17 cellular contexts compared by ENCODE assay signal in genomic region chr16:8806272-8806983, GRCh38.
"Had no signal": no experiment of that assay in that cellular context is flagged by ENCODE, and none has a peak within 500 bp of the region (broad histone marks: within the 10 kb centered on the region; RNA-seq: fewer than 3 reads in every experiment).

No MANE protein-coding gene starts in this region.

- H3K9me3 ChIP-seq: adrenal gland, gastrocnemius medialis, heart left ventricle, psoas muscle, thoracic aorta had no signal

- H3K4me1 ChIP-seq: adrenal gland, gastrocnemius medialis, psoas muscle had no signal

- H3K4me3 Mint-ChIP-seq: activated T-helper 17 cell treated with anti-CD3 and anti-CD28 coated beads, Interleukin-2, amount 50 U/mL, for 72 hours; neural crest cell; T-helper 2 cell treated with Interferon-gamma antibody and Interleukin-4, amounts not matched to agents 5 μg/mL and 100 μg/mL, for 36 hours had no signal

- DNase-seq: activated CD4-positive, alpha-beta T cell treated with anti-CD3 and anti-CD28 coated beads, Interleukin-2, amount 50 U/mL, for 4 hours; activated naive CD4-positive, alpha-beta T cell treated with anti-CD3 and anti-CD28 coated beads, Interleukin-2, amount 50 U/mL, for 16 hours; activated T-cell treated with anti-CD3 and anti-CD28 coated beads for 4 hours; adrenal gland; central memory CD4-positive, alpha-beta T cell; effector CD8-positive, alpha-beta T cell; gastrocnemius medialis; heart left ventricle; left colon; mammary epithelial cell; psoas muscle; SW 1271 had no signal

- H3K27ac ChIP-seq: adrenal gland, gastrocnemius medialis, heart left ventricle, psoas muscle, thoracic aorta had no signal

- H3K27ac Mint-ChIP-seq: activated T-helper 17 cell treated with anti-CD3 and anti-CD28 coated beads, Interleukin-2, amount 50 U/mL, for 72 hours; T-helper 2 cell treated with Interferon-gamma antibody and Interleukin-4, amounts not matched to agents 5 μg/mL and 100 μg/mL, for 36 hours had no signal

- ATAC-seq: activated T-helper 17 cell treated with anti-CD3 and anti-CD28 coated beads, Interleukin-2, amount 50 U/mL, for 72 hours; gastrocnemius medialis; heart left ventricle; left colon; psoas muscle; sciatic nerve had no signal

- H3K4me1 Mint-ChIP-seq: neural crest cell had no signal

- H3K4me3 ChIP-seq: adrenal gland, gastrocnemius medialis, heart left ventricle, psoas muscle, thoracic aorta had no signal

- H3K9me3 Mint-ChIP-seq: activated T-helper 17 cell treated with anti-CD3 and anti-CD28 coated beads, Interleukin-2, amount 50 U/mL, for 72 hours; neural crest cell; T-helper 2 cell treated with Interferon-gamma antibody and Interleukin-4, amounts not matched to agents 5 μg/mL and 100 μg/mL, for 36 hours had no signal

- H3K27me3 ChIP-seq: adrenal gland, gastrocnemius medialis, heart left ventricle had no signal

- H3K27me3 Mint-ChIP-seq: activated T-helper 17 cell treated with anti-CD3 and anti-CD28 coated beads, Interleukin-2, amount 50 U/mL, for 72 hours had no signal
